Comparison of ENCODE assay signal across 16 cellular contexts in genomic region chr2:190506666-190507065, GRCh38. TPM values are rescaled to one million over a fixed set of nuclear protein-coding genes. Genes with fewer than 3 reads are reported as not detected.
DNase-seq lines count a peak whose midpoint lies in the region; ATAC-seq and TF ChIP-seq lines count a peak whose summit lies in the region.
"Had no signal": no experiment of that assay in that cellular context is flagged by ENCODE, and none has a peak within 500 bp of the region (broad histone marks: within the 10 kb centered on the region; RNA-seq: fewer than 3 reads in every experiment).

No MANE protein-coding gene starts in this region.

- peak overlapping the region; percentile 1; the same call in 1 of the 2 replicates for H3K4me2 ChIP-seq in DOHH2 (ENCODE audit: low read length)

- H3K9me2 ChIP-seq in DOHH2 (replicated peaks; ENCODE audit: control insufficient read depth, low read length) = no peaks in the 10 kb centered on the region

- no peak for ATAC-seq in GM21423 (IDR thresholded peaks at IDR 0.05; ENCODE audit: unreplicated experiment)

- H3K27ac Mint-ChIP-seq in neural crest cell (ENCODE audit: unreplicated experiment) = peak overlapping the region; percentile 21

- TF ChIP-seq CTCF in DOHH2 (IDR thresholded peaks at IDR 0.05; ENCODE audit: low read depth, low read length, poor library complexity, severe bottlenecking) = no peak
- TF ChIP-seq CTCF in neural crest cell (conservative IDR thresholded peaks at IDR 0.05) = no peak

- H3K27me3 ChIP-seq in DOHH2 (ENCODE audit: control insufficient read depth, low read length) = no peaks in the 10 kb centered on the region
- H3K27me3 ChIP-seq: tibial artery had no signal

- peaks cover 63% of the 10 kb centered on the region for H3K36me3 ChIP-seq in DOHH2 (ENCODE audit: control insufficient read depth, low read length)

- H3F3A ChIP-seq in DOHH2 (ENCODE audit: control insufficient read depth, insufficient read depth) = no peaks in the 10 kb centered on the region

- peaks cover 20% of the 10 kb centered on the region for H3K4me1 ChIP-seq in DOHH2 (ENCODE audit: control insufficient read depth, low read length)
- H3K4me1 ChIP-seq: tibial artery had no signal

- H3K27ac ChIP-seq in DOHH2 (ENCODE audit: low read depth, low read length) (no peak overlapping the region), angular gyrus (ENCODE audit: low read depth, low read length) (peak overlapping the region; percentile 23)
- H3K27ac ChIP-seq: tibial artery had no signal

- DNase-seq in NCI-H146 treated with DMSO at 0.1 percent for 48 hours (lab: John Stamatoyannopoulos, UW; ENCODE audit: unreplicated experiment) (peak; percentile 76), neural crest cell (ENCODE audit: low read depth, low spot score) (no peak), GM19238 (ENCODE audit: insufficient read length, low spot score) (no peak), islet precursor cell (no peak)
- DNase-seq: activated CD8-positive, alpha-beta memory T cell treated with anti-CD3 and anti-CD28 coated beads, Interleukin-2, amount 50 U/mL, for 4 hours; anterior cingulate cortex; effector CD8-positive, alpha-beta T cell; foreskin melanocyte; KG1; NCI-H524; Right ventricle myocardium superior; small intestine; tibial artery had no signal

- no peak overlapping the region for H3K4me3 Mint-ChIP-seq in neural crest cell

- no peaks in the 10 kb centered on the region for H3K36me3 Mint-ChIP-seq in neural crest cell (ENCODE audit: low read depth)

- peaks cover 3% of the 10 kb centered on the region for H3K4me1 Mint-ChIP-seq in neural crest cell

- H3K9me3 ChIP-seq in DOHH2 (ENCODE audit: control insufficient read depth, insufficient read depth, low read length) = no peaks in the 10 kb centered on the region
- H3K9me3 ChIP-seq: tibial artery had no signal

- H3K79me2 ChIP-seq in DOHH2 (ENCODE audit: control insufficient read depth, low read length) = no peaks in the 10 kb centered on the region

- no peak overlapping the region for H3K4me3 ChIP-seq in DOHH2 (ENCODE audit: low read length)
- H3K4me3 ChIP-seq: tibial artery had no signal

- no peaks in the 10 kb centered on the region for H3K27me3 Mint-ChIP-seq in neural crest cell (ENCODE audit: low read depth)

- H3K9me3 Mint-ChIP-seq in neural crest cell = no peaks in the 10 kb centered on the region

- no peaks in the 10 kb centered on the region for H4K20me1 ChIP-seq in DOHH2 (ENCODE audit: control insufficient read depth, insufficient read depth, low read depth, low read length)

RNA-seq across cellular contexts. Expression of gene NEMP2, which starts 27.9 kb away (rescaled TPM):
- total RNA-seq in neural crest cell = 7.6 and 9.8 TPM in 2 replicates
